22 cellular contexts compared by ENCODE assay signal in the genomic region with DNA sequence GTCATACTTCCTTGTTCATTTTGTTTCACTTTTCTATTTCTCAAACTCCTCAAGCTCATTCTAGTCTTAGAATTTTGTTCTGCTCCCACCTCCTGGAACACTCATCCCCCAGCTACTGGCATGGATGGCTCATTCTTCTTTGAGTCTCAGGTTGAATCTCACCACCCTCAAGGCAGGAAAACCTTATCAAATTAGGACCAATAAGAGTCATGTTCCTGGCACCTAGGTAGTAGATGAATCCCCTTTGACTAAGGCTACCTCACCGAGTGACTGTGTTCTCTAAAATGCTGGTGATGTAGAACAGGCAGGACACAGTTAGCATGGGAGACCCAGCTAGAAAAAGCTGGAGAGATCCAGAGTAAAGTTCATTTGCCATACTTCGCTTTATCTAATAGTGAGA.
"Had no signal": no experiment of that assay in that cellular context is flagged by ENCODE, and none has a peak within 500 bp of the region (broad histone marks: within the 10 kb centered on the region; RNA-seq: fewer than 3 reads in every experiment).

No MANE protein-coding gene starts in this region.

- H3K9me3 Mint-ChIP-seq: mesothelial cell of epicardium had no signal

- H3K27ac Mint-ChIP-seq: dendritic cell treated with granulocyte-macrophage colony-stimulating factor and Interleukin-4, amounts not matched to agents 40 ng/mL and 50 ng/mL, for 4 days; mesothelial cell of epicardium; naive thymus-derived CD8-positive, alpha-beta T cell had no signal

- DNase-seq: colonic mucosa; cortex of kidney; effector CD4-positive, alpha-beta T cell; effector memory CD4-positive, alpha-beta T cell; esophagus squamous epithelium; foreskin fibroblast; foreskin melanocyte; gastrocnemius medialis; glutamatergic neuron; head of caudate nucleus; heart right ventricle; hippocampal formation; left cardiac atrium; left lung; left ventricle myocardium superior; lower lobe of right lung; mesenchymal stem cell; mucosa of descending colon; naive B cell; naive thymus-derived CD8-positive, alpha-beta T cell had no signal

- H3K4me3 ChIP-seq: colonic mucosa, esophagus squamous epithelium, gastrocnemius medialis, heart right ventricle, left lung, lower lobe of right lung, mucosa of descending colon had no signal

- H3K4me1 Mint-ChIP-seq: mesothelial cell of epicardium; naive B cell; naive thymus-derived CD8-positive, alpha-beta T cell had no signal

- ATAC-seq: gastrocnemius medialis; heart right ventricle; left cardiac atrium; left lung; left ventricle myocardium superior; lower lobe of right lung; mucosa of descending colon; naive thymus-derived CD8-positive, alpha-beta T cell had no signal

- H3K27me3 Mint-ChIP-seq: dendritic cell treated with granulocyte-macrophage colony-stimulating factor and Interleukin-4, amounts not matched to agents 40 ng/mL and 50 ng/mL, for 4 days; naive B cell; naive thymus-derived CD8-positive, alpha-beta T cell had no signal

- H3K9me3 ChIP-seq: colonic mucosa, esophagus squamous epithelium, gastrocnemius medialis, lower lobe of right lung, mucosa of descending colon had no signal

- H3K4me1 ChIP-seq: colonic mucosa, esophagus squamous epithelium, gastrocnemius medialis, heart right ventricle, left lung, lower lobe of right lung had no signal

- H3K4me3 Mint-ChIP-seq: dendritic cell treated with granulocyte-macrophage colony-stimulating factor and Interleukin-4, amounts not matched to agents 40 ng/mL and 50 ng/mL, for 4 days; mesothelial cell of epicardium; naive thymus-derived CD8-positive, alpha-beta T cell had no signal

- H3K27me3 ChIP-seq: colonic mucosa, esophagus squamous epithelium, gastrocnemius medialis, heart right ventricle, left lung had no signal

- H3K36me3 Mint-ChIP-seq: mesothelial cell of epicardium, naive B cell had no signal

- H3K36me3 ChIP-seq: colonic mucosa, esophagus squamous epithelium, gastrocnemius medialis, heart right ventricle, left lung, lower lobe of right lung had no signal

- H3K27ac ChIP-seq: colonic mucosa, esophagus squamous epithelium, gastrocnemius medialis, heart right ventricle, left lung, lower lobe of right lung had no signal
